In the genomic region with DNA sequence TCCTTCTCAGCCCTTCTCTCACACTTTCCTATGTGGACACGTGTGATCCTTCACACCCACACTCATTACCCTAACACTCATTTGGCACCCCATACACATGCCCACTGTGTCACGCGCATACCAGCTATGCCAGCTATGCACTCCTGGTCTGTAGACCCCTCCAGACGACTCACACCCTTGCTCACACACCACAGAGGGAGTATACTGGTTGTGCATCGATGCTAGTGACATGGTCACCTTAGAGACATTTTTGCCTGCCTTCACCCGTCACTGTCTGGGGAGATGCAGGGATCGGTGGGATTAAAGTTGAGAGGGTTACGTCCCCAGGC, we compare ENCODE assay signal across 17 cellular contexts. TPM values are rescaled to one million over a fixed set of nuclear protein-coding genes. Genes with fewer than 3 reads are reported as not detected.
DNase-seq lines count a peak whose midpoint lies in the region; ATAC-seq and TF ChIP-seq lines count a peak whose summit lies in the region.
"Had no signal": no experiment of that assay in that cellular context is flagged by ENCODE, and none has a peak within 500 bp of the region (broad histone marks: within the 10 kb centered on the region; RNA-seq: fewer than 3 reads in every experiment).

No MANE protein-coding gene starts in this region.

- no peaks in the 10 kb centered on the region for H3F3A ChIP-seq in MM.1S (ENCODE audit: insufficient read depth, low read length)

- H3K4me3 ChIP-seq in Caco-2 (ENCODE audit: low read depth, low read length) (no peak overlapping the region), HUES6 (ENCODE audit: low read depth, low read length) (peak overlapping the region; percentile 56; the same call in 1 of the 2 replicates), fibroblast of lung (replicated peaks in 1 of 4; ENCODE audit: control extremely low read depth in 1 of 4, insufficient read depth in 1 of 4, low read depth in 3 of 4, low read length in 4 of 4) (no peak overlapping the region), osteoblast (ENCODE audit: insufficient read depth, low read length) (no peak overlapping the region), MM.1S (ENCODE audit: low read length) (no peak overlapping the region)
- H3K4me3 ChIP-seq: lung had no signal

- CTCF ChIA-PET in Caco-2 (lab: Charles Lee), result no interaction called here

- H3K9ac ChIP-seq in HUES6 (ENCODE audit: low read length) (peak overlapping the region; percentile 51), fibroblast of lung (ENCODE audit: insufficient read depth, low read length) (no peak overlapping the region), MM.1S (ENCODE audit: low read length) (no peak overlapping the region)

- peak overlapping the region; percentile 59 for H2AFZ ChIP-seq in fibroblast of lung (ENCODE audit: low read length)
- H2AFZ ChIP-seq in osteoblast (ENCODE audit: low read length), result peak overlapping the region; percentile 78
- no peak overlapping the region for H2AFZ ChIP-seq in MM.1S (ENCODE audit: low read length)

- H3K9me3 Mint-ChIP-seq in Caco-2 (ENCODE audit: unreplicated experiment), result no peaks in the 10 kb centered on the region
- H3K9me3 Mint-ChIP-seq: activated CD4-positive, alpha-beta memory T cell treated with anti-CD3 and anti-CD28 coated beads for 36 hours; immature natural killer cell had no signal

- no peak for ATAC-seq in GM18519 (IDR thresholded peaks at IDR 0.05; ENCODE audit: low FRiP score, unreplicated experiment)
- ATAC-seq: Panc1, SK-N-SH treated with all-trans-retinoic acid at 6 μM for 48 hours had no signal

- H3K4me2 ChIP-seq in fibroblast of lung (ENCODE audit: extremely low read depth, insufficient read depth, low read length) (no peak overlapping the region), osteoblast (ENCODE audit: insufficient read depth, low read length) (peak overlapping the region; percentile 43), MM.1S (ENCODE audit: low read depth, low read length) (no peak overlapping the region)

- H3K27me3 Mint-ChIP-seq in Caco-2 (ENCODE audit: insufficient read depth, unreplicated experiment), result no peaks in the 10 kb centered on the region

- no peaks in the 10 kb centered on the region for H3K36me3 Mint-ChIP-seq in Caco-2 (ENCODE audit: insufficient read depth, unreplicated experiment)
- H3K36me3 Mint-ChIP-seq: activated CD4-positive, alpha-beta memory T cell treated with anti-CD3 and anti-CD28 coated beads for 36 hours; immature natural killer cell had no signal

- POLR2A ChIA-PET in Caco-2 (lab: Charles Lee), result no interaction called here

- intact Hi-C loops in Caco-2 (cut with micrococcal nuclease; ENCODE audit: unreplicated experiment), result no loop called here

- H4K20me1 ChIP-seq in fibroblast of lung (ENCODE audit: control insufficient read depth, extremely low read depth, insufficient read depth, low read length) (no peaks in the 10 kb centered on the region), osteoblast (ENCODE audit: insufficient read depth, low read length) (no peaks in the 10 kb centered on the region), MM.1S (ENCODE audit: insufficient read depth, low read length) (no peaks in the 10 kb centered on the region)

- H3K4me3 Mint-ChIP-seq in Caco-2 (ENCODE audit: unreplicated experiment), result no peak overlapping the region
- H3K4me3 Mint-ChIP-seq: activated CD4-positive, alpha-beta memory T cell treated with anti-CD3 and anti-CD28 coated beads for 36 hours had no signal

- peak overlapping the region; percentile 27 for H3K27ac Mint-ChIP-seq in Caco-2 (ENCODE audit: unreplicated experiment)
- H3K27ac Mint-ChIP-seq: activated CD4-positive, alpha-beta memory T cell treated with anti-CD3 and anti-CD28 coated beads for 36 hours; immature natural killer cell had no signal

- peaks cover 16% of the 10 kb centered on the region for H3K4me1 Mint-ChIP-seq in Caco-2 (ENCODE audit: low read depth, unreplicated experiment)

- TF ChIP-seq CTCF in Caco-2 (IDR thresholded peaks at IDR 0.05; ENCODE audit: insufficient read depth in 1 of 2, low read depth in 1 of 2, low read length in 1 of 2, severe bottlenecking in 1 of 2, unreplicated experiment in 1 of 2), result no peak
- TF ChIP-seq CTCF in fibroblast of lung (conservative IDR thresholded peaks at IDR 0.05 in 1 of 2, IDR thresholded peaks at IDR 0.05 in 1 of 2; ENCODE audit: low read depth in 1 of 2, low read length in 2 of 2), result no peak
- no peak for TF ChIP-seq CTCF in osteoblast (IDR thresholded peaks at IDR 0.05; ENCODE audit: extremely low read depth, low read depth, low read length)
- TF ChIP-seq CTCF in MM.1S (IDR thresholded peaks at IDR 0.05; ENCODE audit: low read length), result no peak

- H3K9me3 ChIP-seq in Caco-2 (no peaks in the 10 kb centered on the region), HUES6 (ENCODE audit: control insufficient read depth, insufficient read depth, low read depth, low read length) (0 out of 2 replicates have a peak, but pooled peaks cover 3% of the 10 kb centered on the region), fibroblast of lung (ENCODE audit: control insufficient read depth, insufficient read depth, low read depth, low read length) (no peaks in the 10 kb centered on the region), osteoblast (ENCODE audit: low read depth, low read length) (no peaks in the 10 kb centered on the region), MM.1S (replicated peaks; ENCODE audit: insufficient read depth, low read length) (no peaks in the 10 kb centered on the region)
- H3K9me3 ChIP-seq: testis had no signal

- peaks cover 11% of the 10 kb centered on the region; the same call in 1 of the 2 replicates for H3K4me1 ChIP-seq in Caco-2
- H3K4me1 ChIP-seq in HUES6 (ENCODE audit: control insufficient read depth, insufficient read depth, low read length), result peaks cover 20% of the 10 kb centered on the region
- H3K4me1 ChIP-seq in fibroblast of lung (ENCODE audit: control insufficient read depth, extremely low read depth, insufficient read depth, low read length), result peaks cover 4% of the 10 kb centered on the region
- peaks cover 16% of the 10 kb centered on the region for H3K4me1 ChIP-seq in osteoblast (ENCODE audit: insufficient read depth, low read length)
- H3K4me1 ChIP-seq in MM.1S (ENCODE audit: low read length), result no peaks in the 10 kb centered on the region

- no peaks in the 10 kb centered on the region for H3K27me3 ChIP-seq in Caco-2 (replicated peaks; ENCODE audit: control insufficient read depth, insufficient read depth, low read length)
- peaks cover 39% of the 10 kb centered on the region for H3K27me3 ChIP-seq in HUES6 (ENCODE audit: control insufficient read depth, insufficient read depth, low read length)
- peaks cover 3% of the 10 kb centered on the region for H3K27me3 ChIP-seq in fibroblast of lung (ENCODE audit: control insufficient read depth, insufficient read depth, low read length)
- no peaks in the 10 kb centered on the region for H3K27me3 ChIP-seq in osteoblast (ENCODE audit: insufficient read depth, low read length)
- peaks cover 11% of the 10 kb centered on the region for H3K27me3 ChIP-seq in MM.1S (replicated peaks; ENCODE audit: insufficient read depth, low read length)
- H3K27me3 ChIP-seq: testis had no signal

- no peaks in the 10 kb centered on the region for H3K79me2 ChIP-seq in fibroblast of lung (ENCODE audit: control insufficient read depth, insufficient read depth, low read length)
- no peaks in the 10 kb centered on the region for H3K79me2 ChIP-seq in osteoblast (ENCODE audit: insufficient read depth, low read length)
- H3K79me2 ChIP-seq in MM.1S (ENCODE audit: low read length), result no peaks in the 10 kb centered on the region

- no peaks in the 10 kb centered on the region for H3K36me3 ChIP-seq in Caco-2 (ENCODE audit: control insufficient read depth, insufficient read depth, low read length)
- H3K36me3 ChIP-seq in HUES6 (ENCODE audit: control insufficient read depth, insufficient read depth, low read length), result no peaks in the 10 kb centered on the region
- H3K36me3 ChIP-seq in fibroblast of lung (ENCODE audit: control insufficient read depth, insufficient read depth, low read length), result no peaks in the 10 kb centered on the region
- H3K36me3 ChIP-seq in osteoblast (ENCODE audit: insufficient read depth, low read length), result no peaks in the 10 kb centered on the region
- no peaks in the 10 kb centered on the region for H3K36me3 ChIP-seq in MM.1S (replicated peaks; ENCODE audit: insufficient read depth, low read length)

- DNase-seq in Caco-2, result no peak
- DNase-seq in fibroblast of lung (ENCODE audit: low read depth in 2 of 2), result no peak
- no peak for DNase-seq in osteoblast (ENCODE audit: insufficient read length, low spot score, missing footprints)
- no peak for DNase-seq in GM03348 (ENCODE audit: low spot score)
- no peak for DNase-seq in MM.1S
- DNase-seq: aorta; foreskin melanocyte; immature natural killer cell; NCI-H2029 treated with DMSO at 0.1 percent for 48 hours; stimulated activated CD4-positive, alpha-beta T cell treated with anti-CD3 and anti-CD28 coated beads, Interleukin-2, amount 100 ng/mL, for 48 hours; testis had no signal

- no peak overlapping the region for H3K27ac ChIP-seq in HUES6 (ENCODE audit: low read depth, low read length)
- H3K27ac ChIP-seq in fibroblast of lung (ENCODE audit: insufficient read depth, low read length), result no peak overlapping the region
- H3K27ac ChIP-seq in osteoblast (ENCODE audit: low read depth, low read length), result peak overlapping the region; percentile 33
- no peak overlapping the region for H3K27ac ChIP-seq in MM.1S (ENCODE audit: low read length)
- H3K27ac ChIP-seq: testis had no signal

- BruUV-seq in Caco-2 (replicated peaks; lab: Mats Ljungman, UMichigan), result no TSS peak

- no peaks in the 10 kb centered on the region for H3K9me2 ChIP-seq in MM.1S (replicated peaks; ENCODE audit: insufficient read depth, low read length)

RNA-seq across cellular contexts. Expression of a gene that starts 8.3 kb away (rescaled TPM):
- total RNA-seq in Caco-2 (2022) (1.1 and 1.5 TPM in 2 replicates), fibroblast of lung (0.83 and 1.0 TPM in 2 replicates), osteoblast (0.59 and 1.1 TPM in 2 replicates)
- 0.62 and 0.79 TPM in 2 replicates for polyA plus RNA-seq in fibroblast of lung
- polyA plus RNA-seq in fibroblast of lung (2012), result 0.72 and 0.99 TPM in 2 replicates
- polyA minus RNA-seq in fibroblast of lung (ENCODE audit: low replicate concordance), result 0.96 and 1.3 TPM in 2 replicates

RNA-seq across cellular contexts. Expression of a gene that starts 16.5 kb away (rescaled TPM):
- total RNA-seq in Caco-2 (2022), result 128 and 134 TPM in 2 replicates
- 386 and 484 TPM in 2 replicates for total RNA-seq in fibroblast of lung
- polyA plus RNA-seq in fibroblast of lung, result 857 and 1,115 TPM in 2 replicates
- 761 and 793 TPM in 2 replicates for polyA plus RNA-seq in fibroblast of lung (2012)
- 917 and 1,040 TPM in 2 replicates for polyA minus RNA-seq in fibroblast of lung (ENCODE audit: low replicate concordance)
- total RNA-seq in osteoblast, result 276 and 325 TPM in 2 replicates

RNA-seq across cellular contexts. Expression of a gene that starts 49.0 kb away (rescaled TPM):
- 89.8 and 102 TPM in 2 replicates for total RNA-seq in Caco-2 (2022)
- 40.3 and 42.9 TPM in 2 replicates for total RNA-seq in fibroblast of lung
- polyA plus RNA-seq in fibroblast of lung, result 39.6 and 51.8 TPM in 2 replicates
- polyA plus RNA-seq in fibroblast of lung (2012), result 67.4 and 79.3 TPM in 2 replicates
- 117 and 218 TPM in 2 replicates for polyA minus RNA-seq in fibroblast of lung (ENCODE audit: low replicate concordance)
- 35.1 and 38.7 TPM in 2 replicates for total RNA-seq in osteoblast
